In the genomic region with DNA sequence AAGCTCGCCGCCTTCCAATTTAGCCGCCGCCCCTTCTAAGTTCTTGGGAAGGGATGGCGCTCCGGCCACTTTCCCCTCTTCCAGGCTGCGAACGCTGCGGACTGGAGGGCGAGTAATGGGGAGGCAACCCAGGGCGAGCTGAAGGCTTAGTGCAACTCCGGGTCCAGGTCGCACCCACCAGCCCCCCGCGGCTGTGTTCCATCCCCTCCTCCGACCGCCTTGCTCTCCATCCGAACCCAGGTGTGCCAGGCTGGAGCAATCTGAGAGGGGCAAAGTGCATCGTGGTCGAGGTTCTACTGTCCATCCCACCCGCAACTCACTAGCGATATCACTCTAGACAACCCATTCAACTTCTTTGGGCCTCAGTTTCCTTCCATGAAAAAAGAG, we compare ENCODE assay signal across 24 cellular contexts. TPM values are rescaled to one million over a fixed set of nuclear protein-coding genes. Genes with fewer than 3 reads are reported as not detected.
DNase-seq lines count a peak whose midpoint lies in the region; ATAC-seq and TF ChIP-seq lines count a peak whose summit lies in the region.
"Had no signal": no experiment of that assay in that cellular context is flagged by ENCODE, and none has a peak within 500 bp of the region (broad histone marks: within the 10 kb centered on the region; RNA-seq: fewer than 3 reads in every experiment).

No MANE protein-coding gene starts in this region.

- H3K4me3 Mint-ChIP-seq in activated naive CD4-positive, alpha-beta T cell treated with anti-CD3 and anti-CD28 coated beads, Interleukin-2, amount 50 U/mL, for 24 hours, result peak overlapping the region; percentile 3
- peak overlapping the region in 4 of 5 experiments; percentile 55 to 83 (median 72) for H3K4me3 Mint-ChIP-seq in brain
- H3K4me3 Mint-ChIP-seq: activated B cell treated with CpG ODN at 0.5 μM for 24 hours; activated CD4-positive, alpha-beta memory T cell treated with anti-CD3 and anti-CD28 coated beads for 36 hours had no signal

- H3K4me3 ChIP-seq in mesodermal cell (ENCODE audit: extremely low read depth, insufficient read depth, low read length, poor library complexity, severe bottlenecking), result peak overlapping the region; percentile 12
- no peak overlapping the region for H3K4me3 ChIP-seq in smooth muscle cell

- H3K4me1 Mint-ChIP-seq in activated naive CD4-positive, alpha-beta T cell treated with anti-CD3 and anti-CD28 coated beads, Interleukin-2, amount 50 U/mL, for 24 hours, result peaks cover 59% of the 10 kb centered on the region
- peaks cover 79% of the 10 kb centered on the region for H3K4me1 Mint-ChIP-seq in brain

- H3F3A ChIP-seq in smooth muscle cell (ENCODE audit: low read depth), result no peaks in the 10 kb centered on the region

- TF ChIP-seq CTCF in brain (conservative IDR thresholded peaks at IDR 0.05), result no peak
- no peak for TF ChIP-seq CTCF in smooth muscle cell (IDR thresholded peaks at IDR 0.05; ENCODE audit: borderline replicate concordance, insufficient read depth, poor library complexity, severe bottlenecking)
- TF ChIP-seq CTCF in RWPE1 (conservative IDR thresholded peaks at IDR 0.05; ENCODE audit: low read depth), result no peak

- no peaks in the 10 kb centered on the region for H3K9me3 Mint-ChIP-seq in activated naive CD4-positive, alpha-beta T cell treated with anti-CD3 and anti-CD28 coated beads, Interleukin-2, amount 50 U/mL, for 24 hours
- H3K9me3 Mint-ChIP-seq in activated naive CD4-positive, alpha-beta T cell treated with anti-CD3 and anti-CD28 coated beads, Interleukin-2, amount 50 U/mL, for 72 hours, result no peaks in the 10 kb centered on the region
- H3K9me3 Mint-ChIP-seq in brain, result peaks cover 0 to 4% (median 0%) of the 10 kb centered on the region in 5 experiments
- H3K9me3 Mint-ChIP-seq: activated B cell treated with CpG ODN at 0.5 μM for 24 hours; activated CD4-positive, alpha-beta memory T cell treated with anti-CD3 and anti-CD28 coated beads for 36 hours; activated naive CD8-positive, alpha-beta T cell treated with anti-CD3 and anti-CD28 coated beads, Interleukin-2, amount 50 U/mL, for 24 hours; activated T-helper 17 cell treated with anti-CD3 and anti-CD28 coated beads, Interleukin-2, amount 50 U/mL, for 72 hours had no signal

- no peaks in the 10 kb centered on the region for H4K20me1 ChIP-seq in smooth muscle cell (ENCODE audit: low read depth)

- H3K4me2 ChIP-seq in smooth muscle cell, result peak overlapping the region; percentile 72

- no peak for DNase-seq in activated naive CD4-positive, alpha-beta T cell treated with anti-CD3 and anti-CD28 coated beads, Interleukin-2, amount 50 U/mL, for 72 hours (ENCODE audit: low spot score in 2 of 2)
- no peak for DNase-seq in smooth muscle cell (lab: John Stamatoyannopoulos, UW; ENCODE audit: unreplicated experiment)
- DNase-seq in NCI-H748 (lab: John Stamatoyannopoulos, UW; ENCODE audit: unreplicated experiment), result no peak
- no peak for DNase-seq in RWPE1 (ENCODE audit: low spot score)
- no peak for DNase-seq in COLO668 (lab: John Stamatoyannopoulos, UW; ENCODE audit: unreplicated experiment)
- DNase-seq: activated B cell treated with CpG ODN at 0.5 μM for 24 hours; activated CD4-positive, alpha-beta memory T cell treated with anti-CD3 and anti-CD28 coated beads for 36 hours; activated CD8-positive, alpha-beta memory T cell treated with anti-CD3 and anti-CD28 coated beads, Interleukin-2, amount 50 U/mL, for 48 hours; activated naive CD8-positive, alpha-beta T cell treated with anti-CD3 and anti-CD28 coated beads, Interleukin-2, amount 50 U/mL, for 24 hours; C1 segment of cervical spinal cord; NCI-H1092; NCI-H1930; NCI-H2227 treated with DMSO at 0.1 percent for 48 hours; T-helper 9 cell had no signal

- no peak for ATAC-seq in activated naive CD4-positive, alpha-beta T cell treated with anti-CD3 and anti-CD28 coated beads, Interleukin-2, amount 50 U/mL, for 72 hours
- ATAC-seq: activated T-helper 17 cell treated with anti-CD3 and anti-CD28 coated beads, Interleukin-2, amount 50 U/mL, for 72 hours had no signal

- H3K27ac Mint-ChIP-seq in activated naive CD4-positive, alpha-beta T cell treated with anti-CD3 and anti-CD28 coated beads, Interleukin-2, amount 50 U/mL, for 24 hours, result no peak overlapping the region
- H3K27ac Mint-ChIP-seq in activated naive CD4-positive, alpha-beta T cell treated with anti-CD3 and anti-CD28 coated beads, Interleukin-2, amount 50 U/mL, for 72 hours, result no peak overlapping the region
- H3K27ac Mint-ChIP-seq in brain, result peak overlapping the region in 3 of 5 experiments; percentile 43 to 81 (median 72)
- H3K27ac Mint-ChIP-seq: activated B cell treated with CpG ODN at 0.5 μM for 24 hours; activated CD4-positive, alpha-beta memory T cell treated with anti-CD3 and anti-CD28 coated beads for 36 hours; activated naive CD8-positive, alpha-beta T cell treated with anti-CD3 and anti-CD28 coated beads, Interleukin-2, amount 50 U/mL, for 24 hours; activated T-helper 17 cell treated with anti-CD3 and anti-CD28 coated beads, Interleukin-2, amount 50 U/mL, for 72 hours had no signal

- H3K9ac ChIP-seq in smooth muscle cell (ENCODE audit: low read depth), result no peak overlapping the region

- peaks cover 62% of the 10 kb centered on the region for H3K27me3 Mint-ChIP-seq in activated naive CD4-positive, alpha-beta T cell treated with anti-CD3 and anti-CD28 coated beads, Interleukin-2, amount 50 U/mL, for 24 hours
- peaks cover 100% of the 10 kb centered on the region for H3K27me3 Mint-ChIP-seq in brain

- H2AFZ ChIP-seq in smooth muscle cell (ENCODE audit: low read depth), result no peak overlapping the region

- H3K9me3 ChIP-seq in mesodermal cell (ENCODE audit: control insufficient read depth, low read length), result no peaks in the 10 kb centered on the region
- H3K9me3 ChIP-seq in smooth muscle cell (replicated peaks; ENCODE audit: low read depth), result no peaks in the 10 kb centered on the region

- peaks cover 100% of the 10 kb centered on the region for H3K27me3 ChIP-seq in smooth muscle cell (ENCODE audit: low read depth)

- H3K27ac ChIP-seq in mesodermal cell (ENCODE audit: low read depth, low read length, severe bottlenecking) (no peak overlapping the region), smooth muscle cell (ENCODE audit: low read depth) (no peak overlapping the region), RWPE1 (no peak overlapping the region)
- H3K27ac ChIP-seq: foreskin keratinocyte had no signal

- no peaks in the 10 kb centered on the region for H3K36me3 ChIP-seq in mesodermal cell (ENCODE audit: control insufficient read depth, insufficient read depth, low read length)
- no peaks in the 10 kb centered on the region for H3K36me3 ChIP-seq in smooth muscle cell (ENCODE audit: low read depth)

- H3K4me1 ChIP-seq in mesodermal cell (ENCODE audit: control insufficient read depth, insufficient read depth, low read length, poor library complexity, severe bottlenecking) (peaks cover 24% of the 10 kb centered on the region), smooth muscle cell (ENCODE audit: low read depth) (peaks cover 59% of the 10 kb centered on the region)
- H3K4me1 ChIP-seq: foreskin keratinocyte had no signal

- WGBS in mesodermal cell (ENCODE audit: insufficient coverage in 2 of 2), 2 experiments, result 3 to 4% methylated on average over 13 to 16 of the region's 22 CpGs
- WGBS in smooth muscle cell (ENCODE audit: low lambda C conversion rate), result 4% methylated on average over 18 of the region's 22 CpGs

- CTCF ChIA-PET in RWPE1 (lab: Yijun Ruan, JAX), result interaction anchor here (0.5 to 1.3 kb wide), 3 partner anchors 15 to 466 kb away, joined by 3 to 4 read pairs (median 3); no protein-coding TSS in a partner anchor

- no peaks in the 10 kb centered on the region for H3K36me3 Mint-ChIP-seq in activated naive CD4-positive, alpha-beta T cell treated with anti-CD3 and anti-CD28 coated beads, Interleukin-2, amount 50 U/mL, for 24 hours
- peaks cover 0 to 14% of the 10 kb centered on the region in 2 donors for H3K36me3 Mint-ChIP-seq in activated naive CD4-positive, alpha-beta T cell treated with anti-CD3 and anti-CD28 coated beads, Interleukin-2, amount 50 U/mL, for 72 hours
- H3K36me3 Mint-ChIP-seq in brain, result peaks cover 4% of the 10 kb centered on the region
- H3K36me3 Mint-ChIP-seq: activated CD4-positive, alpha-beta memory T cell treated with anti-CD3 and anti-CD28 coated beads for 36 hours had no signal

- POLR2A ChIA-PET in RWPE1 (lab: Yijun Ruan, JAX; ENCODE audit: low non-redundant PET), result no interaction called here

- H3K79me2 ChIP-seq in smooth muscle cell (ENCODE audit: low read depth), result no peaks in the 10 kb centered on the region

RNA-seq across cellular contexts. Expression of a gene that starts 13.4 kb away (rescaled TPM):
- not detected for total RNA-seq in activated naive CD4-positive, alpha-beta T cell treated with anti-CD3 and anti-CD28 coated beads, Interleukin-2, amount 50 U/mL, for 72 hours
- 0.34 TPM for polyA plus RNA-seq in brain (ENCODE audit: insufficient read depth, low read depth, low replicate concordance)
- polyA plus RNA-seq in mesodermal cell (2013, experiment 1 of 2), result 1.3 TPM
- 0.71 TPM for polyA plus RNA-seq in mesodermal cell (2013, experiment 2 of 2)
- total RNA-seq in smooth muscle cell, result not detected in 2 replicates
- not detected in 2 replicates for polyA plus RNA-seq in smooth muscle cell
- total RNA-seq: A172; activated B cell treated with CpG ODN at 0.5 μM for 24 hours; activated CD4-positive, alpha-beta memory T cell treated with anti-CD3 and anti-CD28 coated beads for 36 hours; activated T-helper 17 cell treated with anti-CD3 and anti-CD28 coated beads, Interleukin-2, amount 50 U/mL, for 72 hours; foreskin keratinocyte; liver; mononuclear cell; pulmonary artery endothelial cell had no signal
- polyA plus RNA-seq: foreskin keratinocyte, IgD-negative memory B cell, liver had no signal

Comparison
In these comparisons a context has a peak if more than half of its experiments do, and no peak if none do; other contexts are left out.
1. H3K27ac Mint-ChIP-seq: peak in brain (3 of 5); none in activated naive CD4-positive, alpha-beta T cell treated with anti-CD3 and anti-CD28 coated beads, Interleukin-2, amount 50 U/mL, for 24 hours (single experiment) and activated naive CD4-positive, alpha-beta T cell treated with anti-CD3 and anti-CD28 coated beads, Interleukin-2, amount 50 U/mL, for 72 hours (0 of 2).